In the genomic region with DNA sequence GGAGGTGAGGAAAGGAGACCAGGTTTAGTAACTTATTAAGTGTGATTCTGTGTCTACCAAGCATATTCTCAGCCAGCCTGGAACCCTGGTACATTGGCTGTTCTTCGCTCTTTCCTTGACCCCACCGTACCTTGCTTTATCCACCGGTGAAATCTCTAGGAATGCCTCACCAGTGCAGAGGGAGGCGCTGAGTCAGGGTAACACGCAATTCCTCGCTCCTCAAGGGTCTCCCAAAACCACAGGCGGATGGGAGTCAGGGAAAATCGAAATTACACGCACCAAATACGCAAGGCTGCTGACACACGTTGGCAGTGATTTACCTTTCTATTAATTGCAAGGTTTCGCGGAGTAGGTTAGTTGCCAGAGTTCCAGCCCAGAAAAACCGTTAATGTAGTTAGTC, we compare ENCODE assay signal across 8 cellular contexts. TPM values are rescaled to one million over a fixed set of nuclear protein-coding genes. Genes with fewer than 3 reads are reported as not detected.
DNase-seq lines count a peak whose midpoint lies in the region; ATAC-seq and TF ChIP-seq lines count a peak whose summit lies in the region.

No MANE protein-coding gene starts in this region.

- TF ChIP-seq EP300 in tibial nerve (IDR thresholded peaks at IDR 0.05): no peak

- no peaks in the 10 kb centered on the region for H3K27me3 ChIP-seq in right lobe of liver
- no peaks in the 10 kb centered on the region for H3K27me3 ChIP-seq in tibial nerve

- H3K4me3 ChIP-seq in right lobe of liver (peak overlapping the region; percentile 53 to 93 (median 90)), tibial nerve (peak overlapping the region; percentile 66 to 95 (median 89))

- TF ChIP-seq POLR2A in right lobe of liver (IDR thresholded peaks at IDR 0.05) (no peak), tibial nerve (IDR thresholded peaks at IDR 0.05) (no peak)

- H3K9me3 ChIP-seq in right lobe of liver (no peaks in the 10 kb centered on the region), tibial nerve (no peaks in the 10 kb centered on the region)

- H3K36me3 ChIP-seq in right lobe of liver (peaks cover 0 to 17% (median 2%) of the 10 kb centered on the region in 4 donors), tibial nerve (peaks cover 0 to 1% (median under 1%) of the 10 kb centered on the region in 3 donors)

- H3K27ac ChIP-seq in right lobe of liver (peak overlapping the region; percentile 91 to 93 (median 92)), tibial nerve (peak overlapping the region; percentile 93 to 97 (median 94))

- DNase-seq in DMS 273 (lab: John Stamatoyannopoulos, UW; ENCODE audit: unreplicated experiment) (peak; percentile 74), DMS 273 treated with DMSO at 0.1 percent for 48 hours (lab: John Stamatoyannopoulos, UW) (no peak), NCI-H226 (peak; percentile 79), cerebellum (ENCODE audit: low spot score) (peak; percentile 30), right lobe of liver (peak in 1 of 3 donors; percentile 45), tibial nerve (ENCODE audit: low spot score in 2 of 2) (no peak), GM19238 (ENCODE audit: insufficient read length, low spot score) (no peak)

- intact Hi-C loops in right lobe of liver (cut with DNase I): no loop called here

- H3K4me1 ChIP-seq in right lobe of liver (peaks cover 0 to 30% (median 11%) of the 10 kb centered on the region in 4 donors), tibial nerve (peaks cover 0 to 63% (median 38%) of the 10 kb centered on the region in 4 donors)

- 0% methylated on average over 14 of the region's 14 CpGs for WGBS in right lobe of liver (ENCODE audit: insufficient coverage, low coverage, low lambda C conversion rate, missing lambda C conversion rate)
- 7 to 9% methylated on average over 14 of the region's 14 CpGs for WGBS in tibial nerve, 2 donors

- peak in 2 of 4 donors; percentile 0 to 1 for ATAC-seq in right lobe of liver
- no peak for ATAC-seq in HG02623 (IDR thresholded peaks at IDR 0.05; ENCODE audit: unreplicated experiment)

- TF ChIP-seq CTCF in right lobe of liver (IDR thresholded peaks at IDR 0.05) (no peak), tibial nerve (IDR thresholded peaks at IDR 0.05) (no peak)

RNA-seq across cellular contexts. Expression of a gene that starts 0.8 kb away (rescaled TPM):
- 46.5 TPM for total RNA-seq in cerebellum
- 10 to 100 TPM; 10.3 to 48.5 (median 23.4) TPM for total RNA-seq in right lobe of liver
- 10 to 100 TPM; 69.9 to 85.5 (median 76.6) TPM for total RNA-seq in tibial nerve

RNA-seq across cellular contexts. Expression of a gene that starts 1.0 kb away (rescaled TPM):
- 95.1 TPM for total RNA-seq in cerebellum
- 10 to 100 TPM; 15.3 to 32.3 (median 16.1) TPM for total RNA-seq in right lobe of liver
- 10 to 100 TPM; 38.0 to 78.1 (median 58.3) TPM for total RNA-seq in tibial nerve

RNA-seq across cellular contexts. Expression of a gene that starts 18.2 kb away (rescaled TPM):
- total RNA-seq in cerebellum: 11.7 TPM
- total RNA-seq in right lobe of liver: 1 to 10 TPM in 5 of 6 experiments, under 1 TPM in 1; 0.62 to 3.6 (median 1.6) TPM
- total RNA-seq in tibial nerve: 10 to 100 TPM in 3 of 4 donors, 1 to 10 TPM in 1; 5.9 to 17.7 (median 11.3) TPM

Comparison
In these comparisons a context has a peak if more than half of its experiments do, and no peak if none do; other contexts are left out.
1. DNase-seq: peak in DMS 273 (single experiment), NCI-H226 (single experiment) and cerebellum (single experiment); none in DMS 273 treated with DMSO at 0.1 percent for 48 hours (single experiment), tibial nerve (0 of 2) and GM19238 (single experiment).